ENCODE assay signal across 15 cellular contexts in genomic region chr4:3483471-3483921, GRCh38. TPM values are rescaled to one million over a fixed set of nuclear protein-coding genes. Genes with fewer than 3 reads are reported as not detected.
DNase-seq lines count a peak whose midpoint lies in the region; ATAC-seq and TF ChIP-seq lines count a peak whose summit lies in the region.
"Had no signal": no experiment of that assay in that cellular context is flagged by ENCODE, and none has a peak within 500 bp of the region (broad histone marks: within the 10 kb centered on the region; RNA-seq: fewer than 3 reads in every experiment).

No MANE protein-coding gene starts in this region.

- POLR2A ChIA-PET in SK-N-SH (lab: Yijun Ruan, JAX), result interaction anchor here (0.7 kb wide), 1 partner anchor 9 kb away, joined by 3 read pairs; no protein-coding TSS in a partner anchor

- H3K27ac ChIP-seq in SK-N-SH (ENCODE audit: low read depth in 2 of 2, low read length in 1 of 2) (no peak overlapping the region), upper lobe of right lung (no peak overlapping the region)

- no peaks in the 10 kb centered on the region for H4K20me1 ChIP-seq in SK-N-SH (ENCODE audit: insufficient read depth)

- no peaks in the 10 kb centered on the region for H3K27me3 ChIP-seq in SK-N-SH (ENCODE audit: insufficient read depth)
- peaks cover 8% of the 10 kb centered on the region for H3K27me3 ChIP-seq in kidney epithelial cell (ENCODE audit: control insufficient read depth, insufficient read depth, low read length)
- H3K27me3 ChIP-seq in upper lobe of right lung, result peaks cover 41% of the 10 kb centered on the region
- H3K27me3 ChIP-seq: body of pancreas had no signal

- DNase-seq in SK-N-SH, result no peak
- DNase-seq in amniotic epithelial cell (ENCODE audit: low read depth), result peak; percentile 14
- DNase-seq in kidney epithelial cell (ENCODE audit: low read depth), result peak; percentile 26
- no peak for DNase-seq in upper lobe of right lung
- no peak for DNase-seq in DMS114 treated with DMSO at 0.1 percent for 48 hours (lab: John Stamatoyannopoulos, UW; ENCODE audit: unreplicated experiment)
- DNase-seq: NCI-H2029 treated with DMSO at 0.1 percent for 48 hours, OCI-M1 had no signal

- TF ChIP-seq EP300 in SK-N-SH (IDR thresholded peaks at IDR 0.05; ENCODE audit: borderline replicate concordance in 1 of 2, low read depth in 1 of 2, low read length in 1 of 2), result no peak

- H3K4me1 ChIP-seq in SK-N-SH (ENCODE audit: control insufficient read depth in 1 of 2, insufficient read depth in 2 of 2, low read depth in 1 of 2, low read length in 1 of 2) (peaks cover 0 to 19% of the 10 kb centered on the region in 2 experiments; a peak in 1 of 4 replicates), upper lobe of right lung (peaks cover 14% of the 10 kb centered on the region)

- WGBS in SK-N-SH (ENCODE audit: low lambda C conversion rate), result 63% methylated on average over 15 of the region's 23 CpGs

- ATAC-seq in SK-N-SH treated with all-trans-retinoic acid at 6 μM for 48 hours (peak; percentile 11), upper lobe of right lung (peak; percentile 0), HG03280 (IDR thresholded peaks at IDR 0.05; ENCODE audit: unreplicated experiment) (no peak), GM18867 (IDR thresholded peaks at IDR 0.05; ENCODE audit: unreplicated experiment) (no peak)
- ATAC-seq: HepG2 had no signal

- no peak overlapping the region for H2AFZ ChIP-seq in SK-N-SH (ENCODE audit: low read depth)

- no peak overlapping the region for H3K4me2 ChIP-seq in SK-N-SH

- CTCF ChIA-PET in SK-N-SH (lab: Yijun Ruan, JAX), result interaction anchor here (1.3 to 2.9 kb wide), 2 partner anchors 21 to 138 kb away, joined by 4 to 12 read pairs; partner anchors contain the start of gene DOK7

- H3K79me2 ChIP-seq in SK-N-SH (ENCODE audit: insufficient read depth), result no peaks in the 10 kb centered on the region

- no peaks in the 10 kb centered on the region for H3K9me2 ChIP-seq in SK-N-SH

- no peak overlapping the region for H3K4me3 ChIP-seq in SK-N-SH (ENCODE audit: low read depth in 2 of 2, low read length in 1 of 2)
- H3K4me3 ChIP-seq in kidney epithelial cell (ENCODE audit: low read depth, low read length), result no peak overlapping the region
- no peak overlapping the region for H3K4me3 ChIP-seq in upper lobe of right lung
- H3K4me3 ChIP-seq: body of pancreas had no signal

- TF ChIP-seq CTCF in SK-N-SH (IDR thresholded peaks at IDR 0.05) (no peak), kidney epithelial cell (IDR thresholded peaks at IDR 0.05; ENCODE audit: insufficient read depth, low read length, poor library complexity, severe bottlenecking) (no peak), upper lobe of right lung (IDR thresholded peaks at IDR 0.05) (no peak)

- H3K9me3 ChIP-seq in SK-N-SH (no peaks in the 10 kb centered on the region), upper lobe of right lung (no peaks in the 10 kb centered on the region)
- H3K9me3 ChIP-seq: body of pancreas had no signal

- intact Hi-C loops in upper lobe of right lung (cut with DNase I), result no loop called here

- H3K36me3 ChIP-seq in SK-N-SH (replicated peaks in 1 of 2; ENCODE audit: control insufficient read depth in 1 of 2, insufficient read depth in 2 of 2, low read length in 1 of 2) (no peaks in the 10 kb centered on the region), kidney epithelial cell (ENCODE audit: control insufficient read depth, insufficient read depth, low read length) (no peaks in the 10 kb centered on the region), upper lobe of right lung (no peaks in the 10 kb centered on the region)

- TF ChIP-seq RAD21 in SK-N-SH (IDR thresholded peaks at IDR 0.05; ENCODE audit: low read length), result no peak

- no peak overlapping the region for H3K9ac ChIP-seq in SK-N-SH

- H3F3A ChIP-seq in SK-N-SH (replicated peaks; ENCODE audit: insufficient read depth), result no peaks in the 10 kb centered on the region

TF ChIP-seq in SK-N-SH treated with all-trans-retinoic acid at 6 μM for 48 hours, 23 proteins besides CTCF, POLR2A, EP300 and RAD21:
- TF ChIP-seq ZNF8 (CRISPR knock-in tag; IDR thresholded peaks at IDR 0.05) (no peak), OSR1 (CRISPR knock-in tag; IDR thresholded peaks at IDR 0.05) (no peak), TCF4 (CRISPR knock-in tag; IDR thresholded peaks at IDR 0.05; ENCODE audit: borderline replicate concordance) (no peak), BACH2 (CRISPR knock-in tag; IDR thresholded peaks at IDR 0.05; ENCODE audit: borderline replicate concordance) (no peak), ZC3H10 (CRISPR knock-in tag; IDR thresholded peaks at IDR 0.05) (no peak), ZFP30 (CRISPR knock-in tag; IDR thresholded peaks at IDR 0.05) (no peak)

TF ChIP-seq in SK-N-SH, 30 proteins besides CTCF, POLR2A, EP300 and RAD21:
- TF ChIP-seq MAX (IDR thresholded peaks at IDR 0.05; ENCODE audit: low read depth) (no peak), GATA2 (CRISPR knock-in tag; IDR thresholded peaks at IDR 0.05) (no peak), POLR2AphosphoS5 (IDR thresholded peaks at IDR 0.05; ENCODE audit: low read depth, low read length) (no peak), TEAD4 (IDR thresholded peaks at IDR 0.05; ENCODE audit: borderline replicate concordance, insufficient read depth) (no peak), SIN3A (IDR thresholded peaks at IDR 0.05; ENCODE audit: borderline replicate concordance, low read depth, low read length) (no peak), NRF1 (IDR thresholded peaks at IDR 0.05; ENCODE audit: low read depth, low read length) (no peak), TCF12 (IDR thresholded peaks at IDR 0.05) (no peak), RFX5 (IDR thresholded peaks at IDR 0.05; ENCODE audit: low read length) (no peak)

RNA-seq across cellular contexts. Expression of gene DOK7, which starts 20.4 kb away (rescaled TPM):
- polyA plus RNA-seq in SK-N-SH (2012; rRNA removed), result 0.05 TPM in 1 of 2 replicates, not detected in the other
- polyA plus RNA-seq in SK-N-SH (2012; cell fraction: cytosol; rRNA removed), result 0.01 TPM in 2 replicates
- 0.02 and 0.08 TPM in 2 replicates for polyA plus RNA-seq in SK-N-SH (2012; cell fraction: nucleus; rRNA removed)
- total RNA-seq in kidney epithelial cell, result 4.5 and 6.9 TPM in 2 replicates
- 3.6 TPM for total RNA-seq in upper lobe of right lung
- total RNA-seq: A673 had no signal

RNA-seq across cellular contexts. Expression of gene HGFAC, which starts 41.7 kb away (rescaled TPM):
- polyA plus RNA-seq in SK-N-SH (2012; rRNA removed), result 0.37 and 0.43 TPM in 2 replicates
- 0.03 and 0.04 TPM in 2 replicates for polyA plus RNA-seq in SK-N-SH (2012; cell fraction: cytosol; rRNA removed)
- polyA plus RNA-seq in SK-N-SH (2012; cell fraction: nucleus; rRNA removed), result 4.3 and 4.4 TPM in 2 replicates
- total RNA-seq in kidney epithelial cell, result not detected in 2 replicates
- total RNA-seq in upper lobe of right lung, result 1.2 TPM
- total RNA-seq: epithelial cell of proximal tubule had no signal
- polyA plus RNA-seq: keratinocyte had no signal

RNA-seq across cellular contexts. Expression of gene LRPAP1, which starts 48.7 kb away (rescaled TPM):
- polyA plus RNA-seq in SK-N-SH (2012; rRNA removed), result 200 and 209 TPM in 2 replicates
- 115 and 179 TPM in 2 replicates for polyA plus RNA-seq in SK-N-SH (2012; cell fraction: cytosol; rRNA removed)
- polyA plus RNA-seq in SK-N-SH (2012; cell fraction: nucleus; rRNA removed), result 119 and 167 TPM in 2 replicates
- total RNA-seq in kidney epithelial cell (117 and 147 TPM in 2 replicates), upper lobe of right lung (195 TPM)

Comparison
In these comparisons a context has a peak if more than half of its experiments do, and no peak if none do; other contexts are left out.
1. ATAC-seq: peak in SK-N-SH treated with all-trans-retinoic acid at 6 μM for 48 hours (single experiment) and upper lobe of right lung (single experiment); none in HG03280 (single experiment) and GM18867 (single experiment).
2. DNase-seq: peak in amniotic epithelial cell (single experiment) and kidney epithelial cell (single experiment); none in SK-N-SH (single experiment), upper lobe of right lung (single experiment) and DMS114 treated with DMSO at 0.1 percent for 48 hours (single experiment).